Comparison of ENCODE assay signal across 2 cellular contexts in genomic region chr9:72165821-72166547, GRCh38.
TF ChIP-seq lines count a peak whose summit lies in the region.

No MANE protein-coding gene starts in this region.

TF ChIP-seq in A549, 52 proteins besides CTCF, POLR2A, EP300 and RAD21 (continued from another document):
- no peak for TF ChIP-seq HES2 (IDR thresholded peaks at IDR 0.05)
- TF ChIP-seq CEBPB (IDR thresholded peaks at IDR 0.05), result no peak
- no peak for TF ChIP-seq JUNB (IDR thresholded peaks at IDR 0.05)
- TF ChIP-seq CBX8 (IDR thresholded peaks at IDR 0.05), result no peak
- no peak for TF ChIP-seq ESRRA (IDR thresholded peaks at IDR 0.05; ENCODE audit: borderline replicate concordance, low read length)
- no peak for TF ChIP-seq CBX2 (IDR thresholded peaks at IDR 0.05; ENCODE audit: borderline replicate concordance, low read depth)
- TF ChIP-seq HEYL (CRISPR knock-in tag; IDR thresholded peaks at IDR 0.05), result no peak
- no peak for TF ChIP-seq ELK1 (IDR thresholded peaks at IDR 0.05; ENCODE audit: low read depth, low read length)
TF ChIP-seq in A549: peak in this region for 0.

TF ChIP-seq in HCT116, 20 proteins besides CTCF, POLR2A, EP300 and RAD21 (continued from another document):
- TF ChIP-seq SRF (IDR thresholded peaks at IDR 0.05; ENCODE audit: low read depth) (no peak), YY1 (IDR thresholded peaks at IDR 0.05; ENCODE audit: extremely low read depth, insufficient replicate concordance, low read depth, low read length) (no peak), ELF1 (IDR thresholded peaks at IDR 0.05; ENCODE audit: borderline replicate concordance, low read depth) (no peak), ATF3 (IDR thresholded peaks at IDR 0.05) (no peak), EZH2phosphoT487 (IDR thresholded peaks at IDR 0.05; ENCODE audit: borderline replicate concordance) (no peak), EZH2 (IDR thresholded peaks at IDR 0.05) (no peak)
